1 cellular context compared by ENCODE assay signal in genomic region chr3:64016941-64017620, GRCh38.
TF ChIP-seq lines count a peak whose summit lies in the region.

No MANE protein-coding gene starts in this region.

TF ChIP-seq in IMR-90, 13 proteins besides CTCF, POLR2A, EP300 and RAD21:
- TF ChIP-seq ELK1 (IDR thresholded peaks at IDR 0.05; ENCODE audit: borderline replicate concordance, low read depth, low read length) = no peak
- TF ChIP-seq MAFK (IDR thresholded peaks at IDR 0.05; ENCODE audit: low read depth, low read length) = no peak
- TF ChIP-seq FOS (IDR thresholded peaks at IDR 0.05; ENCODE audit: low read depth, low read length) = no peak
- no peak for TF ChIP-seq MXI1 (IDR thresholded peaks at IDR 0.05; ENCODE audit: borderline replicate concordance, low read depth, low read length)
- TF ChIP-seq RCOR1 (IDR thresholded peaks at IDR 0.05; ENCODE audit: insufficient replicate concordance, low read length) = no peak
- no peak for TF ChIP-seq CEBPB (IDR thresholded peaks at IDR 0.05; ENCODE audit: low read depth, low read length)
- TF ChIP-seq USF2 (IDR thresholded peaks at IDR 0.05; ENCODE audit: low read depth, low read length) = no peak
